8 cellular contexts compared by ENCODE assay signal in the genomic region with DNA sequence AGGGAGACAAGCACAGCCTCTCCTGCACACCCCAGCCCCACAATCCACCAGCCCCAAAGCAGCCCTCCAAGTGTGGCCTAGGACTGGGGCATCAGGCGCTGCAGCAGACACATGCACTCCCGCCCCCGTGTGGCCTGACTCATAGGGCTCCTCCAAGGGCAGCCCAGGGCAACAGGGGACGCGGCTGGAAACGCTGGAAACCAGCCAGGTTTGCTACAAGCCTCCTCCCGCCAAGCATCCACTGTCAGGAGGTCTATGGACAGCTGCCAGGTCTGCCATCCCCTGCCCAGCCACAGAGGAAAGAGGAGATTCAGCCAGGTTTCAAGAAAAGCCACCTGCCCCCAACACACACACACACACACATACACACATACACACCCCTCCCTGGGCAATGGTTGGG. TPM values are rescaled to one million over a fixed set of nuclear protein-coding genes. Genes with fewer than 3 reads are reported as not detected.
DNase-seq lines count a peak whose midpoint lies in the region; ATAC-seq and TF ChIP-seq lines count a peak whose summit lies in the region.
"Had no signal": no experiment of that assay in that cellular context is flagged by ENCODE, and none has a peak within 500 bp of the region (broad histone marks: within the 10 kb centered on the region; RNA-seq: fewer than 3 reads in every experiment).

No MANE protein-coding gene starts in this region.

- peaks cover 87% of the 10 kb centered on the region for H3K27me3 Mint-ChIP-seq in T-helper 17 cell
- H3K27me3 Mint-ChIP-seq in effector memory CD8-positive, alpha-beta T cell: peaks cover 69 to 92% of the 10 kb centered on the region in 2 donors

- intact Hi-C loops in sigmoid colon (cut with DNase I): no loop called here

- TF ChIP-seq CTCF in hepatocyte (IDR thresholded peaks at IDR 0.05; ENCODE audit: poor library complexity) (peak; percentile 16), sigmoid colon (IDR thresholded peaks at IDR 0.05) (no peak)

- H3K36me3 ChIP-seq in hepatocyte (replicated peaks; ENCODE audit: insufficient read depth, low read depth) (no peaks in the 10 kb centered on the region), sigmoid colon (no peaks in the 10 kb centered on the region)

- H2AFZ ChIP-seq in hepatocyte: no peak overlapping the region

- H3K9me3 ChIP-seq in T-helper 17 cell (ENCODE audit: control insufficient read depth, low read length, poor library complexity, severe bottlenecking) (no peaks in the 10 kb centered on the region), hepatocyte (ENCODE audit: low read depth) (no peaks in the 10 kb centered on the region), sigmoid colon (no peaks in the 10 kb centered on the region)

- whole genome bisulfite sequencing in hepatocyte (ENCODE audit: low lambda C conversion rate, missing lambda C conversion rate): 24% methylated on average over 7 of the region's 7 CpGs
- WGBS in sigmoid colon, 2 donors: 10 to 12% methylated on average over 7 of the region's 7 CpGs

- H3K27ac ChIP-seq in hepatocyte (no peak overlapping the region), sigmoid colon (no peak overlapping the region)

- H3K9me3 Mint-ChIP-seq in effector memory CD8-positive, alpha-beta T cell: no peaks in the 10 kb centered on the region
- H3K9me3 Mint-ChIP-seq: stimulated activated naive CD8-positive, alpha-beta T cell treated with anti-CD3 and anti-CD28 coated beads, Interleukin-15, Interleukin-2, amounts not matched to agents 100 ng/mL and 50 ng/mL, for 24 hours had no signal

- no peaks in the 10 kb centered on the region for H4K20me1 ChIP-seq in hepatocyte (ENCODE audit: insufficient read depth, poor library complexity, severe bottlenecking)

- H3K4me3 ChIP-seq in hepatocyte (no peak overlapping the region), sigmoid colon (no peak overlapping the region)

- no peak for TF ChIP-seq EP300 in sigmoid colon (IDR thresholded peaks at IDR 0.05)

- H3K27me3 ChIP-seq in hepatocyte: peaks cover 52% of the 10 kb centered on the region
- H3K27me3 ChIP-seq in sigmoid colon: peaks cover 10 to 47% (median 30%) of the 10 kb centered on the region in 3 donors

- H3K27ac Mint-ChIP-seq in T-helper 17 cell: peak overlapping the region; percentile 39
- H3K27ac Mint-ChIP-seq in effector memory CD8-positive, alpha-beta T cell: no peak overlapping the region
- H3K27ac Mint-ChIP-seq: stimulated activated naive CD8-positive, alpha-beta T cell treated with anti-CD3 and anti-CD28 coated beads, Interleukin-15, Interleukin-2, amounts not matched to agents 100 ng/mL and 50 ng/mL, for 24 hours had no signal

- H3K9me2 ChIP-seq in hepatocyte (replicated peaks; ENCODE audit: insufficient read depth): no peaks in the 10 kb centered on the region

- no peak overlapping the region for H3K4me3 Mint-ChIP-seq in T-helper 17 cell
- no peak overlapping the region for H3K4me3 Mint-ChIP-seq in effector memory CD8-positive, alpha-beta T cell
- H3K4me3 Mint-ChIP-seq: stimulated activated naive CD8-positive, alpha-beta T cell treated with anti-CD3 and anti-CD28 coated beads, Interleukin-15, Interleukin-2, amounts not matched to agents 100 ng/mL and 50 ng/mL, for 24 hours had no signal

- H3K4me1 Mint-ChIP-seq in T-helper 17 cell: peaks cover 19% of the 10 kb centered on the region
- peaks cover 7 to 20% of the 10 kb centered on the region in 2 donors for H3K4me1 Mint-ChIP-seq in effector memory CD8-positive, alpha-beta T cell (ENCODE audit: low read depth in 2 of 2)

- ATAC-seq in T-helper 17 cell (no peak), HG03439 (IDR thresholded peaks at IDR 0.05; ENCODE audit: unreplicated experiment) (no peak)
- ATAC-seq in effector memory CD8-positive, alpha-beta T cell (replicated peaks): no peak

- H3K36me3 Mint-ChIP-seq in T-helper 17 cell (ENCODE audit: low read depth): peaks cover 14% of the 10 kb centered on the region
- H3K36me3 Mint-ChIP-seq in effector memory CD8-positive, alpha-beta T cell (ENCODE audit: insufficient read depth): peaks cover 4% of the 10 kb centered on the region

- peak; percentile 68 for DNase-seq in GM03348 (ENCODE audit: low spot score)
- DNase-seq in NCI-H1092 (lab: John Stamatoyannopoulos, UW): peak; percentile 98
- no peak for DNase-seq in T-helper 17 cell
- DNase-seq in hepatocyte (ENCODE audit: low spot score): peak; percentile 77
- DNase-seq in sigmoid colon: no peak
- DNase-seq in effector memory CD8-positive, alpha-beta T cell: no peak

- TF ChIP-seq POLR2A in sigmoid colon (IDR thresholded peaks at IDR 0.05): no peak

- no peaks in the 10 kb centered on the region for H3K79me2 ChIP-seq in hepatocyte

- H3K4me2 ChIP-seq in hepatocyte: no peak overlapping the region

- H3K4me1 ChIP-seq in hepatocyte (ENCODE audit: insufficient read depth) (peaks cover 12% of the 10 kb centered on the region), sigmoid colon (peaks cover 0 to 44% (median 26%) of the 10 kb centered on the region in 4 donors)

RNA-seq across cellular contexts. Expression of a gene that starts 25.8 kb away (rescaled TPM):
- under 1 TPM; 0.26 to 0.52 TPM for total RNA-seq in T-helper 17 cell
- 0.90 and 1.4 TPM in 2 replicates for total RNA-seq in hepatocyte
- 0.82 and 1.2 TPM in 2 replicates for polyA plus RNA-seq in hepatocyte
- total RNA-seq in sigmoid colon: 1 to 10 TPM in 3 of 4 donors, under 1 TPM in 1; 0.81 to 9.4 (median 1.7) TPM
- polyA plus RNA-seq in sigmoid colon: 1 to 10 TPM in 2 of 3 donors, not detected in 1; 1.1 to 1.2 TPM

Comparison
In these comparisons a context has a peak if more than half of its experiments do, and no peak if none do; other contexts are left out.
1. DNase-seq: peak in GM03348 (single experiment), NCI-H1092 (single experiment) and hepatocyte (single experiment); none in T-helper 17 cell (0 of 3), sigmoid colon (single experiment) and effector memory CD8-positive, alpha-beta T cell (0 of 3).